15 cellular contexts compared by ENCODE assay signal in genomic region chr13:75792526-75793187, GRCh38.
DNase-seq lines count a peak whose midpoint lies in the region; ATAC-seq and TF ChIP-seq lines count a peak whose summit lies in the region.
"Had no signal": no experiment of that assay in that cellular context is flagged by ENCODE, and none has a peak within 500 bp of the region (broad histone marks: within the 10 kb centered on the region; RNA-seq: fewer than 3 reads in every experiment).

No MANE protein-coding gene starts in this region.

- DNase-seq in ELF-1 (ENCODE audit: low read depth, low spot score) (peak; percentile 46), choroid plexus epithelial cell (ENCODE audit: low read depth) (peak; percentile 88), islet precursor cell (peak; percentile 68), osteocyte (ENCODE audit: extremely low spot score, unreplicated experiment) (no peak), C1 segment of cervical spinal cord (lab: John Stamatoyannopoulos, UW) (no peak)
- DNase-seq in stimulated activated naive CD8-positive, alpha-beta T cell treated with anti-CD3 and anti-CD28 coated beads, Interleukin-15, Interleukin-2, amounts not matched to agents 100 U/mL and 50 U/mL, for 24 hours = no peak
- DNase-seq: activated T-cell treated with anti-CD3 and anti-CD28 coated beads for 4 hours; adrenal gland; effector CD4-positive, alpha-beta T cell; stimulated activated naive CD8-positive, alpha-beta T cell treated with anti-CD3 and anti-CD28 coated beads, Interleukin-15, amount 100 ng/mL, for 72 hours; SW 1271 had no signal

- ATAC-seq in HG03439 (IDR thresholded peaks at IDR 0.05; ENCODE audit: unreplicated experiment) (no peak), HG02885 (IDR thresholded peaks at IDR 0.05; ENCODE audit: poor library complexity, unreplicated experiment) (no peak)
- no peak for ATAC-seq in stimulated activated naive CD8-positive, alpha-beta T cell treated with anti-CD3 and anti-CD28 coated beads, Interleukin-15, Interleukin-2, amounts not matched to agents 100 U/mL and 50 U/mL, for 24 hours
- ATAC-seq: activated CD4-positive, CD25-positive, alpha-beta regulatory T cell treated with anti-CD3 and anti-CD28 coated beads, Interleukin-2, amount 50 U/mL, for 24 hours; stimulated activated naive CD8-positive, alpha-beta T cell treated with anti-CD3 and anti-CD28 coated beads, Interleukin-15, amount 100 ng/mL, for 72 hours had no signal

- peak overlapping the region; percentile 38 for H3K27ac Mint-ChIP-seq in osteocyte (ENCODE audit: unreplicated experiment)
- H3K27ac Mint-ChIP-seq: memory B cell; stimulated activated naive CD8-positive, alpha-beta T cell treated with anti-CD3 and anti-CD28 coated beads, Interleukin-15, amount 100 ng/mL, for 72 hours had no signal

- peaks cover 15% of the 10 kb centered on the region for H3K36me3 Mint-ChIP-seq in osteocyte (ENCODE audit: unreplicated experiment)

- H3K9me3 Mint-ChIP-seq in osteocyte (ENCODE audit: unreplicated experiment) = peaks cover 5% of the 10 kb centered on the region
- H3K9me3 Mint-ChIP-seq: memory B cell; stimulated activated naive CD8-positive, alpha-beta T cell treated with anti-CD3 and anti-CD28 coated beads, Interleukin-15, amount 100 ng/mL, for 72 hours had no signal

- H3K27me3 Mint-ChIP-seq in osteocyte (ENCODE audit: unreplicated experiment) = no peaks in the 10 kb centered on the region
- H3K27me3 Mint-ChIP-seq: memory B cell; stimulated activated naive CD8-positive, alpha-beta T cell treated with anti-CD3 and anti-CD28 coated beads, Interleukin-15, amount 100 ng/mL, for 72 hours had no signal

- TF ChIP-seq CTCF in choroid plexus epithelial cell (conservative IDR thresholded peaks at IDR 0.05; ENCODE audit: low read depth, low read length) = no peak
- TF ChIP-seq CTCF in osteocyte (IDR thresholded peaks at IDR 0.05) = no peak

- H3K4me3 ChIP-seq in choroid plexus epithelial cell (ENCODE audit: low read depth, low read length) = no peak overlapping the region
- H3K4me3 ChIP-seq: adrenal gland had no signal

- H3K4me3 Mint-ChIP-seq in osteocyte (ENCODE audit: unreplicated experiment) = no peak overlapping the region
- H3K4me3 Mint-ChIP-seq: memory B cell; stimulated activated naive CD8-positive, alpha-beta T cell treated with anti-CD3 and anti-CD28 coated beads, Interleukin-15, amount 100 ng/mL, for 72 hours had no signal

- H3K4me1 Mint-ChIP-seq in osteocyte (ENCODE audit: unreplicated experiment) = peaks cover 18% of the 10 kb centered on the region
- H3K4me1 Mint-ChIP-seq: memory B cell had no signal

Comparison
In these comparisons a context has a peak if more than half of its experiments do, and no peak if none do; other contexts are left out.
1. DNase-seq: peak in ELF-1 (single experiment), choroid plexus epithelial cell (single experiment) and islet precursor cell (single experiment); none in osteocyte (single experiment), C1 segment of cervical spinal cord (0 of 14) and stimulated activated naive CD8-positive, alpha-beta T cell treated with anti-CD3 and anti-CD28 coated beads, Interleukin-15, Interleukin-2, amounts not matched to agents 100 U/mL and 50 U/mL, for 24 hours (single experiment).